20 cellular contexts compared by ENCODE assay signal in genomic region chr13:68550330-68550729, GRCh38.
DNase-seq lines count a peak whose midpoint lies in the region; ATAC-seq and TF ChIP-seq lines count a peak whose summit lies in the region.
"Had no signal": no experiment of that assay in that cellular context is flagged by ENCODE, and none has a peak within 500 bp of the region (broad histone marks: within the 10 kb centered on the region; RNA-seq: fewer than 3 reads in every experiment).

No MANE protein-coding gene starts in this region.

- peak; percentile 2 to 8 for DNase-seq in trophoblast cell
- DNase-seq in DMS153 treated with DMSO at 0.1 percent for 48 hours (lab: John Stamatoyannopoulos, UW; ENCODE audit: unreplicated experiment), result no peak
- no peak for DNase-seq in stimulated activated CD4-positive, alpha-beta T cell treated with anti-CD3 and anti-CD28 coated beads, Interleukin-2, amount 100 ng/mL, for 48 hours
- no peak for DNase-seq in activated naive CD4-positive, alpha-beta T cell treated with anti-CD3 and anti-CD28 coated beads for 36 hours
- no peak for DNase-seq in OCI-LY7 (ENCODE audit: low spot score)
- DNase-seq: activated CD4-positive, alpha-beta T cell treated with anti-CD3 and anti-CD28 coated beads, Interleukin-2, amount 50 U/mL, for 4 hours; amygdala; dermis blood vessel endothelial cell; NCI-H1092; NCI-H2029; right lobe of liver; stimulated activated CD4-positive, alpha-beta T cell treated with anti-CD3 and anti-CD28 coated beads, Interleukin-15, amount 100 ng/mL, for 24 hours; testis had no signal

- H3K4me3 Mint-ChIP-seq in activated naive CD4-positive, alpha-beta T cell treated with anti-CD3 and anti-CD28 coated beads for 36 hours, result no peak overlapping the region
- H3K4me3 Mint-ChIP-seq: CD14-positive monocyte; natural killer cell treated with Interleukin-12 subunit alpha and Interleukin-12 subunit beta and Interleukin-15 and Interleukin-18, amount 100 ng/mL, for 72 hours had no signal

- H2AK5ac ChIP-seq in trophoblast cell (ENCODE audit: low read length), result no peak overlapping the region

- H3K27ac Mint-ChIP-seq in activated naive CD4-positive, alpha-beta T cell treated with anti-CD3 and anti-CD28 coated beads for 36 hours, result no peak overlapping the region
- H3K27ac Mint-ChIP-seq: CD14-positive monocyte; natural killer cell treated with Interleukin-12 subunit alpha and Interleukin-12 subunit beta and Interleukin-15 and Interleukin-18, amount 100 ng/mL, for 72 hours had no signal

- H3K27me3 Mint-ChIP-seq in activated naive CD4-positive, alpha-beta T cell treated with anti-CD3 and anti-CD28 coated beads for 36 hours (ENCODE audit: low read depth), result no peaks in the 10 kb centered on the region
- H3K27me3 Mint-ChIP-seq: natural killer cell treated with Interleukin-12 subunit alpha and Interleukin-12 subunit beta and Interleukin-15 and Interleukin-18, amount 100 ng/mL, for 72 hours had no signal

- no peak overlapping the region for H2BK120ac ChIP-seq in trophoblast cell (ENCODE audit: insufficient read depth, low read length, poor library complexity)

- no peaks in the 10 kb centered on the region for H3K9me2 ChIP-seq in OCI-LY7 (ENCODE audit: insufficient read depth, low read length)

- no peak overlapping the region for H3K4me2 ChIP-seq in trophoblast cell (ENCODE audit: low read length)
- no peak overlapping the region for H3K4me2 ChIP-seq in OCI-LY7 (ENCODE audit: low read length)

- POLR2A ChIA-PET in OCI-LY7 (lab: Charles Lee), result interaction anchor here (0.6 kb wide), 1 partner anchor 108 kb away, joined by 5 read pairs; no protein-coding TSS in a partner anchor

- ATAC-seq in GM18870 (IDR thresholded peaks at IDR 0.05; ENCODE audit: unreplicated experiment), result peak; percentile 74
- peak; percentile 66 for ATAC-seq in HG02642 (IDR thresholded peaks at IDR 0.05; ENCODE audit: poor library complexity, unreplicated experiment)
- peak; percentile 75 for ATAC-seq in HG03175 (IDR thresholded peaks at IDR 0.05; ENCODE audit: unreplicated experiment)
- ATAC-seq: natural killer cell treated with Interleukin-12 subunit alpha and Interleukin-12 subunit beta and Interleukin-15 and Interleukin-18, amount 100 ng/mL, for 72 hours; right lobe of liver had no signal

- WGBS in trophoblast cell (ENCODE audit: extremely low coverage, insufficient coverage, insufficient read length), result no CpG with 5 or more reads among the region's 1 CpG

- no peak overlapping the region for H2BK12ac ChIP-seq in trophoblast cell (ENCODE audit: low read length)

- H3K4ac ChIP-seq in trophoblast cell (ENCODE audit: low read depth, low read length), result no peak overlapping the region

- no peaks in the 10 kb centered on the region for H3K27me3 ChIP-seq in trophoblast cell (ENCODE audit: insufficient read depth, low read length)
- H3K27me3 ChIP-seq: cardiac muscle cell, right lobe of liver, testis had no signal

- H4K12ac ChIP-seq in trophoblast cell (ENCODE audit: low read depth, low read length), result no peak overlapping the region

- no peak overlapping the region for H3K23ac ChIP-seq in trophoblast cell (ENCODE audit: low read length)

- intact Hi-C loops in activated naive CD4-positive, alpha-beta T cell treated with anti-CD3 and anti-CD28 coated beads for 36 hours (cut with micrococcal nuclease), result no loop called here
- intact Hi-C loops in OCI-LY7 (cut with micrococcal nuclease; ENCODE audit: unreplicated experiment), result no loop called here

- H3K4me1 ChIP-seq in trophoblast cell (ENCODE audit: control insufficient read depth in 1 of 2, insufficient read depth in 2 of 2, low read length in 2 of 2) (no peaks in the 10 kb centered on the region), OCI-LY7 (ENCODE audit: insufficient read depth, low read length, poor library complexity, severe bottlenecking) (no peaks in the 10 kb centered on the region)
- H3K4me1 ChIP-seq: parathyroid adenoma, right lobe of liver, testis had no signal

- H4K91ac ChIP-seq in trophoblast cell (ENCODE audit: low read depth, low read length), result no peak overlapping the region

- no peaks in the 10 kb centered on the region for H3K4me1 Mint-ChIP-seq in activated naive CD4-positive, alpha-beta T cell treated with anti-CD3 and anti-CD28 coated beads for 36 hours (ENCODE audit: low read depth)
- H3K4me1 Mint-ChIP-seq: CD14-positive monocyte had no signal

- no peaks in the 10 kb centered on the region for H3K9me3 ChIP-seq in trophoblast cell (ENCODE audit: insufficient read depth, low read depth, low read length)
- no peaks in the 10 kb centered on the region for H3K9me3 ChIP-seq in OCI-LY7 (ENCODE audit: low read length)
- H3K9me3 ChIP-seq: right lobe of liver, testis had no signal

- no peaks in the 10 kb centered on the region for H4K20me1 ChIP-seq in OCI-LY7 (ENCODE audit: insufficient read depth, low read length)

- H3K36me3 ChIP-seq in trophoblast cell (ENCODE audit: control insufficient read depth in 1 of 2, insufficient read depth in 2 of 2, low read length in 2 of 2) (no peaks in the 10 kb centered on the region), OCI-LY7 (ENCODE audit: insufficient read depth, low read length) (no peaks in the 10 kb centered on the region)
- H3K36me3 ChIP-seq: cardiac muscle cell, right lobe of liver had no signal

- BruUV-seq in OCI-LY7 (replicated peaks; lab: Mats Ljungman, UMichigan), result no TSS peak

- H3K27ac ChIP-seq in trophoblast cell (ENCODE audit: low read depth, low read length) (no peak overlapping the region), OCI-LY7 (ENCODE audit: low read depth, low read length, poor library complexity, severe bottlenecking) (no peak overlapping the region)
- H3K27ac ChIP-seq: cardiac muscle cell, parathyroid adenoma, right lobe of liver, testis had no signal

- no peaks in the 10 kb centered on the region for H3K79me1 ChIP-seq in trophoblast cell (ENCODE audit: low read length)

- H3K18ac ChIP-seq in trophoblast cell (ENCODE audit: low read length), result no peak overlapping the region

- H2BK5ac ChIP-seq in trophoblast cell (ENCODE audit: low read depth, low read length, poor library complexity), result no peak overlapping the region

- H3K4me3 ChIP-seq in trophoblast cell (ENCODE audit: low read depth, low read length), result no peak overlapping the region
- no peak overlapping the region for H3K4me3 ChIP-seq in OCI-LY7 (ENCODE audit: low read depth, low read length, poor library complexity, severe bottlenecking)
- H3K4me3 ChIP-seq: cardiac muscle cell, right lobe of liver, testis had no signal

- no peak overlapping the region for H3K9ac ChIP-seq in trophoblast cell (ENCODE audit: low read length)
- H3K9ac ChIP-seq: parathyroid adenoma had no signal

- CTCF ChIA-PET in activated naive CD4-positive, alpha-beta T cell treated with anti-CD3 and anti-CD28 coated beads for 36 hours (lab: Charles Lee), result no interaction called here
- CTCF ChIA-PET in OCI-LY7 (lab: Charles Lee; ENCODE audit: unreplicated experiment), result no interaction called here

- no peak overlapping the region for H3K14ac ChIP-seq in trophoblast cell (ENCODE audit: low read length)

- H2AFZ ChIP-seq in trophoblast cell (ENCODE audit: insufficient read depth, low read length, poor library complexity) (no peak overlapping the region), OCI-LY7 (ENCODE audit: low read length) (no peak overlapping the region)
- H2AFZ ChIP-seq: parathyroid adenoma had no signal

- no peak overlapping the region for H4K8ac ChIP-seq in trophoblast cell (ENCODE audit: low read depth, low read length)

- H3K79me2 ChIP-seq in trophoblast cell (ENCODE audit: control insufficient read depth, insufficient read depth, low read length, poor library complexity) (no peaks in the 10 kb centered on the region), OCI-LY7 (ENCODE audit: insufficient read depth, low read depth, low read length) (no peaks in the 10 kb centered on the region)
- H3K79me2 ChIP-seq: parathyroid adenoma had no signal

- no peaks in the 10 kb centered on the region for H3K36me3 Mint-ChIP-seq in activated naive CD4-positive, alpha-beta T cell treated with anti-CD3 and anti-CD28 coated beads for 36 hours (ENCODE audit: low read depth)
- H3K36me3 Mint-ChIP-seq: CD14-positive monocyte; natural killer cell treated with Interleukin-12 subunit alpha and Interleukin-12 subunit beta and Interleukin-15 and Interleukin-18, amount 100 ng/mL, for 72 hours had no signal

- H3K9me3 Mint-ChIP-seq in activated naive CD4-positive, alpha-beta T cell treated with anti-CD3 and anti-CD28 coated beads for 36 hours, result peaks cover 5% of the 10 kb centered on the region

- TF ChIP-seq CTCF in OCI-LY7 (conservative IDR thresholded peaks at IDR 0.05; ENCODE audit: low read length), result no peak

Comparison
In these comparisons a context has a peak if more than half of its experiments do, and no peak if none do; other contexts are left out.
1. DNase-seq: peak in trophoblast cell (2 of 2); none in DMS153 treated with DMSO at 0.1 percent for 48 hours (single experiment), stimulated activated CD4-positive, alpha-beta T cell treated with anti-CD3 and anti-CD28 coated beads, Interleukin-2, amount 100 ng/mL, for 48 hours (0 of 2), activated naive CD4-positive, alpha-beta T cell treated with anti-CD3 and anti-CD28 coated beads for 36 hours (single experiment) and OCI-LY7 (single experiment).
2. Peak in every context shown above with its lines, with median percentiles within 50 percentile points of each other: ATAC-seq.